Comparison of ENCODE assay signal across 37 cellular contexts in genomic region chr6:3699231-3699630, GRCh38. TPM values are rescaled to one million over a fixed set of nuclear protein-coding genes. Genes with fewer than 3 reads are reported as not detected.
DNase-seq lines count a peak whose midpoint lies in the region; ATAC-seq, FAIRE-seq and TF ChIP-seq lines count a peak whose summit lies in the region.
"Had no signal": no experiment of that assay in that cellular context is flagged by ENCODE, and none has a peak within 500 bp of the region (broad histone marks: within the 10 kb centered on the region; RNA-seq: fewer than 3 reads in every experiment).

No MANE protein-coding gene starts in this region.

- intact Hi-C loops in IMR-90 (cut with micrococcal nuclease) (no loop called here), K562 (cut with micrococcal nuclease) (no loop called here), heart left ventricle (cut with DNase I) (no loop called here)

- in situ Hi-C loops in IMR-90 (cut with MboI; ENCODE audit: low sequenced_read_pairs) (no loop called here), K562 (cut with MboI) (no loop called here)

- H2AFZ ChIP-seq in IMR-90 (replicated peaks; ENCODE audit: low read length, poor library complexity), result no peak overlapping the region
- H2AFZ ChIP-seq in K562 (ENCODE audit: low read depth, low read length), result no peak overlapping the region

- H3K27me3 Mint-ChIP-seq in chondrocyte (ENCODE audit: low read depth), result no peaks in the 10 kb centered on the region

- 0 out of 2 replicates have a peak overlapping the region, but pooled peaks have one; percentile 35 for H2AK5ac ChIP-seq in IMR-90 (ENCODE audit: low read depth, low read length)

- dilution Hi-C loops in IMR-90 (cut with HindIII; ENCODE audit: low sequenced_read_pairs, unreplicated experiment), result no loop called here

- BruUV-seq in IMR-90 (replicated peaks; lab: Mats Ljungman, UMichigan) (no TSS peak), K562 (replicated peaks; lab: Mats Ljungman, UMichigan) (no TSS peak)

- H3K14ac ChIP-seq in IMR-90 (replicated peaks; ENCODE audit: low read depth, low read length), result no peak overlapping the region

- no peak overlapping the region for H2BK5ac ChIP-seq in IMR-90 (ENCODE audit: low read depth, low read length, poor library complexity, severe bottlenecking)

- CTCF ChIA-PET in IMR-90 (lab: Yijun Ruan, JAX), result no interaction called here
- CTCF ChIA-PET in K562 (lab: Yijun Ruan, JAX; ENCODE audit: low intra/inter-chr PET ratio), result no interaction called here

- FAIRE-seq in K562 (lab: Jason Lieb, UNC), result no peak
- FAIRE-seq: A204.1, A549, D721Med had no signal

- no peak for TF ChIP-seq CTCF in IMR-90 (conservative IDR thresholded peaks at IDR 0.05; ENCODE audit: low read depth, low read length)
- TF ChIP-seq CTCF in K562 (IDR thresholded peaks at IDR 0.05 in 2 of 3, conservative IDR thresholded peaks at IDR 0.05 in 1 of 3; ENCODE audit: insufficient read depth in 2 of 3, low read depth in 1 of 3, low read length in 3 of 3), result no peak
- no peak for TF ChIP-seq CTCF in chondrocyte (IDR thresholded peaks at IDR 0.05)
- TF ChIP-seq CTCF in heart left ventricle (IDR thresholded peaks at IDR 0.05), result no peak

- H3K27me3 ChIP-seq in IMR-90 (ENCODE audit: control insufficient read depth, insufficient read depth, low read length), result peaks cover 8% of the 10 kb centered on the region
- H3K27me3 ChIP-seq in K562 (ENCODE audit: control insufficient read depth in 2 of 2, insufficient read depth in 2 of 2, low read length in 2 of 2), result peaks cover 10 to 44% of the 10 kb centered on the region in 2 experiments
- H3K27me3 ChIP-seq in heart left ventricle, result no peaks in the 10 kb centered on the region
- H3K27me3 ChIP-seq: BE2C; BLaER1; BLaER1 treated with 17β-estradiol and CSF1 and Interleukin-3, amounts not matched to agents 10 nM and 100 nM had no signal

- H3K4me2 ChIP-seq in IMR-90 (ENCODE audit: low read depth, low read length) (no peak overlapping the region), K562 (ENCODE audit: insufficient read depth, low read length) (no peak overlapping the region)
- H3K4me2 ChIP-seq: A549; BLaER1; BLaER1 treated with 17β-estradiol and CSF1 and Interleukin-3, amounts not matched to agents 10 nM and 100 nM had no signal

- TF ChIP-seq POLR2A in IMR-90 (IDR thresholded peaks at IDR 0.05; ENCODE audit: low read depth, low read length) (no peak), K562 (conservative IDR thresholded peaks at IDR 0.05) (no peak), heart left ventricle (IDR thresholded peaks at IDR 0.05) (no peak)

- H3K56ac ChIP-seq in IMR-90 (ENCODE audit: extremely low read depth, insufficient read depth, low read length), result no peak overlapping the region

- H2AK9ac ChIP-seq in IMR-90 (replicated peaks; ENCODE audit: low read depth, low read length, poor library complexity), result no peak overlapping the region

- ATAC-seq in IMR-90 (ENCODE audit: low read depth) (no peak), K562 (no peak), heart left ventricle (no peak), HG03097 (IDR thresholded peaks at IDR 0.05; ENCODE audit: low FRiP score, unreplicated experiment) (no peak)
- ATAC-seq: A549; CD8-positive, alpha-beta T cell had no signal

- no peaks in the 10 kb centered on the region for H3K79me2 ChIP-seq in K562 (ENCODE audit: control insufficient read depth, insufficient read depth, low read length)

- TF ChIP-seq RAD21 in IMR-90 (IDR thresholded peaks at IDR 0.05; ENCODE audit: low read length) (no peak), K562 (CRISPR knock-in tag; conservative IDR thresholded peaks at IDR 0.05 in 1 of 2, IDR thresholded peaks at IDR 0.05 in 1 of 2) (no peak)

- H3K4me3 ChIP-seq in IMR-90 (ENCODE audit: insufficient read depth, low read depth, low read length), result no peak overlapping the region
- no peak overlapping the region for H3K4me3 ChIP-seq in K562
- no peak overlapping the region for H3K4me3 ChIP-seq in heart left ventricle
- H3K4me3 ChIP-seq: A549; BLaER1; BLaER1 treated with 17β-estradiol and CSF1 and Interleukin-3, amounts not matched to agents 10 nM and 100 nM had no signal

- 0 out of 3 replicates have a peak overlapping the region, but pooled peaks have one; percentile 38 for H2BK15ac ChIP-seq in IMR-90 (ENCODE audit: low read depth, low read length)

- H3K9ac ChIP-seq in IMR-90 (ENCODE audit: low read depth, low read length) (no peak overlapping the region), K562 (ENCODE audit: insufficient read depth in 1 of 2, low read depth in 2 of 2, low read length in 2 of 2) (no peak overlapping the region)
- H3K9ac ChIP-seq: BLaER1; BLaER1 treated with 17β-estradiol and CSF1 and Interleukin-3, amounts not matched to agents 10 nM and 100 nM had no signal

- no peak overlapping the region for H2BK120ac ChIP-seq in IMR-90 (ENCODE audit: low read depth, low read length)

- peak overlapping the region; percentile 4 for H3K27ac Mint-ChIP-seq in chondrocyte (ENCODE audit: unreplicated experiment)
- H3K27ac Mint-ChIP-seq: B cell; CD14-positive monocyte; CD4-positive, alpha-beta memory T cell; CD4-positive, alpha-beta T cell; CD4-positive, CD25-positive, alpha-beta regulatory T cell; CD8-positive, alpha-beta memory T cell; CD8-positive, alpha-beta T cell had no signal

- no peak overlapping the region for H3K4ac ChIP-seq in IMR-90 (ENCODE audit: low read depth, low read length)

- no peak for TF ChIP-seq EP300 in K562 (IDR thresholded peaks at IDR 0.05; ENCODE audit: low read length)

- H4K20me1 ChIP-seq in IMR-90 (ENCODE audit: insufficient read depth, low read length) (peaks cover 8% of the 10 kb centered on the region; the same call in 1 of the 2 replicates), K562 (replicated peaks; ENCODE audit: control insufficient read depth, insufficient read depth, low read length) (no peaks in the 10 kb centered on the region)
- H4K20me1 ChIP-seq: BLaER1; BLaER1 treated with 17β-estradiol and CSF1 and Interleukin-3, amounts not matched to agents 10 nM and 100 nM had no signal

- 92% methylated on average over 3 of the region's 3 CpGs; no CpG with 5 or more reads in 1 of the 2 experiments for WGBS in IMR-90 (ENCODE audit: extremely low coverage in 2 of 2, insufficient read length in 1 of 2), 2 experiments
- 0% methylated on average over 3 of the region's 3 CpGs for WGBS in K562 (ENCODE audit: insufficient coverage, low coverage, missing lambda C conversion rate)
- WGBS in heart left ventricle, 4 donors, result 85 to 97% (median 97%) methylated on average over 3 of the region's 3 CpGs

- peaks cover 29% of the 10 kb centered on the region for H3K4me1 Mint-ChIP-seq in chondrocyte (ENCODE audit: low read depth)
- H3K4me1 Mint-ChIP-seq: B cell; CD14-positive monocyte; CD4-positive, alpha-beta memory T cell; CD4-positive, CD25-positive, alpha-beta regulatory T cell; CD8-positive, alpha-beta memory T cell had no signal

- no peak overlapping the region for H4K91ac ChIP-seq in IMR-90 (ENCODE audit: insufficient read depth, low read depth, low read length)

- H4K5ac ChIP-seq in IMR-90 (ENCODE audit: low read depth, low read length), result no peak overlapping the region

- H3K18ac ChIP-seq in IMR-90 (ENCODE audit: low read depth, low read length), result no peak overlapping the region

- no peaks in the 10 kb centered on the region for H3K79me1 ChIP-seq in IMR-90 (ENCODE audit: low read depth in 1 of 2, low read length in 2 of 2)

- no peak overlapping the region for H3K4me3 Mint-ChIP-seq in chondrocyte (ENCODE audit: unreplicated experiment)
- H3K4me3 Mint-ChIP-seq: B cell; CD14-positive monocyte; CD4-positive, alpha-beta T cell; CD4-positive, CD25-positive, alpha-beta regulatory T cell; CD8-positive, alpha-beta memory T cell; CD8-positive, alpha-beta T cell had no signal

- DNase-seq in EH (ENCODE audit: low read depth) (peak; percentile 15), IMR-90 (no peak), K562 (ENCODE audit: extremely low read depth in 1 of 4, low spot score in 3 of 4) (no peak), chondrocyte (ENCODE audit: low spot score) (no peak), heart left ventricle (no peak), NCI-H446 (lab: John Stamatoyannopoulos, UW) (no peak), OCI-M1 (lab: John Stamatoyannopoulos, UW) (no peak)
- DNase-seq: 8988T; ACHN; AML-193; BE2C; C1 segment of cervical spinal cord; Caco-2; Calu3; CD4-positive, alpha-beta memory T cell; CD4-positive, alpha-beta T cell; CD4-positive, CD25-positive, alpha-beta regulatory T cell; CD8-positive, alpha-beta memory T cell; CD8-positive, alpha-beta T cell; COR-L47; DMS 273 treated with DMSO at 0.1 percent for 48 hours; DMS153; DMS53; DMS79; DMS79 treated with DMSO at 0.1 percent for 48 hours; DND-41; EL had no signal

- 0 out of 2 replicates have a peak, but pooled peaks cover 3% of the 10 kb centered on the region for H3K9me1 ChIP-seq in IMR-90 (ENCODE audit: insufficient read depth, low read length)
- no peaks in the 10 kb centered on the region for H3K9me1 ChIP-seq in K562 (ENCODE audit: control insufficient read depth, insufficient read depth, low read length)

- H3K36me3 ChIP-seq in IMR-90 (ENCODE audit: control insufficient read depth, insufficient read depth, low read length) (no peaks in the 10 kb centered on the region), K562 (ENCODE audit: control insufficient read depth, insufficient read depth, low read length) (no peaks in the 10 kb centered on the region), heart left ventricle (no peaks in the 10 kb centered on the region)
- H3K36me3 ChIP-seq: BE2C; BLaER1; BLaER1 treated with 17β-estradiol and CSF1 and Interleukin-3, amounts not matched to agents 10 nM and 100 nM had no signal

- H3K27ac ChIP-seq in IMR-90 (ENCODE audit: insufficient read depth, low read length), result no peak overlapping the region
- no peak overlapping the region for H3K27ac ChIP-seq in K562 (ENCODE audit: extremely low read depth, low read depth, low read length)
- H3K27ac ChIP-seq in heart left ventricle, result no peak overlapping the region
- H3K27ac ChIP-seq: 22Rv1; A549; BLaER1; BLaER1 treated with 17β-estradiol and CSF1 and Interleukin-3, amounts not matched to agents 10 nM and 100 nM; C4-2B had no signal

- H3K9me3 ChIP-seq in IMR-90 (ENCODE audit: control insufficient read depth, insufficient read depth, low read length) (0 out of 2 replicates have a peak, but pooled peaks cover 2% of the 10 kb centered on the region), K562 (replicated peaks; ENCODE audit: control insufficient read depth, insufficient read depth, low read depth, low read length) (no peaks in the 10 kb centered on the region), heart left ventricle (peaks cover 0 to 10% (median 0%) of the 10 kb centered on the region in 12 donors)
- H3K9me3 ChIP-seq: A549, BE2C had no signal

- no peak overlapping the region for H4K8ac ChIP-seq in IMR-90 (ENCODE audit: low read depth in 2 of 2, low read length in 2 of 2)

- H3K36me3 Mint-ChIP-seq in chondrocyte (ENCODE audit: low read depth), result peaks cover 5% of the 10 kb centered on the region
- H3K36me3 Mint-ChIP-seq: CD14-positive monocyte; CD4-positive, alpha-beta memory T cell; CD4-positive, CD25-positive, alpha-beta regulatory T cell; CD8-positive, alpha-beta memory T cell had no signal

- no peak overlapping the region for H3K23ac ChIP-seq in IMR-90 (ENCODE audit: low read depth, low read length)

- H3K4me1 ChIP-seq in IMR-90 (ENCODE audit: control insufficient read depth, insufficient read depth, low read length) (peaks cover 10% of the 10 kb centered on the region), K562 (replicated peaks in 1 of 2; ENCODE audit: control insufficient read depth in 2 of 2, insufficient read depth in 2 of 2, low read length in 2 of 2) (no peaks in the 10 kb centered on the region), heart left ventricle (no peaks in the 10 kb centered on the region)
- H3K4me1 ChIP-seq: BE2C, BLaER1 had no signal

- peaks cover 9% of the 10 kb centered on the region for H3K9me3 Mint-ChIP-seq in chondrocyte (ENCODE audit: low read depth)

- H2BK20ac ChIP-seq in IMR-90 (ENCODE audit: low read depth, low read length), result no peak overlapping the region

- POLR2A ChIA-PET in IMR-90 (lab: Charles Lee; ENCODE audit: unreplicated experiment) (no interaction called here), K562 (lab: Yijun Ruan, JAX) (interaction anchor here (1.0 kb wide), 1 partner anchor 8 kb away, joined by 3 read pairs; no protein-coding TSS in a partner anchor)

RNA-seq across cellular contexts. Expression of gene PXDC1, which starts 52.3 kb away (rescaled TPM):
- total RNA-seq in IMR-90 (2012; rRNA removed) (66.4 and 72.2 TPM in 2 replicates), K562 (2014; rRNA removed) (0.08 TPM in 1 of 2 replicates, not detected in the other), K562 (2014; rRNA removed; fragmentation: Illumina TruSeq; extraction: Trizol) (not detected in 2 replicates), K562 (2015; rRNA removed; fragmentation: Illumina TruSeq; extraction: Trizol) (0.11 TPM in 1 of 2 replicates, not detected in the other), K562 (2021) (0.20 and 0.33 TPM in 2 replicates), chondrocyte (191 to 231 TPM (median 222 TPM) in 3 replicates), heart left ventricle (10 to 100 TPM; 13.7 to 73.9 (median 29.1) TPM)
- polyA plus RNA-seq in IMR-90 (2012; rRNA removed) (56.7 and 63.3 TPM in 2 replicates), K562 (2011; rRNA removed) (0.08 and 0.22 TPM in 2 replicates), K562 (2014; fragmentation: Illumina TruSeq; extraction: Trizol) (0.08 and 0.10 TPM in 2 replicates), K562 (2014; fragmentation: Nextera tagmentation; extraction: Ambion mirVana) (not detected), K562 (2014; rRNA removed) (0.09 and 0.12 TPM in 2 replicates), heart left ventricle (10 to 100 TPM; 20.0 to 89.9 TPM)
- polyA plus RNA-seq in IMR-90 (2012; cell fraction: cytosol; rRNA removed), result 42.0 and 49.1 TPM in 2 replicates
- 40.5 and 49.4 TPM in 2 replicates for polyA plus RNA-seq in IMR-90 (2012; cell fraction: nucleus; rRNA removed; ENCODE audit: low replicate concordance)
- not detected in 2 replicates for total RNA-seq in K562 (2011; cell fraction: chromatin; rRNA removed; ENCODE audit: low replicate concordance)
- total RNA-seq in K562 (2011; cell fraction: nucleolus; rRNA removed), result 0.17 TPM in 1 of 2 replicates, not detected in the other
- total RNA-seq in K562 (2011; cell fraction: nucleoplasm; rRNA removed), result not detected in 2 replicates
- polyA plus RNA-seq in K562 (2011; cell fraction: cytosol; rRNA removed), result 0.24 TPM in 1 of 2 replicates, not detected in the other
- 0.31 TPM in 1 of 2 replicates, not detected in the other for polyA plus RNA-seq in K562 (2011; cell fraction: nucleus; rRNA removed)
- 0.12 and 0.47 TPM in 2 replicates for polyA plus RNA-seq in K562 (2012)
- polyA minus RNA-seq in K562 (2011; rRNA and poly(A)+ RNA removed), result not detected in 2 replicates
- polyA minus RNA-seq in K562 (2011; cell fraction: cytosol; rRNA and poly(A)+ RNA removed), result not detected in 2 replicates
- 0.27 TPM in 1 of 2 replicates, not detected in the other for polyA minus RNA-seq in K562 (2011; cell fraction: nucleus; rRNA and poly(A)+ RNA removed)
- polyA plus RNA-seq: CD4-positive, alpha-beta memory T cell; CD4-positive, CD25-positive, alpha-beta regulatory T cell; CD8-positive, alpha-beta memory T cell had no signal

Comparison
In these comparisons a context has a peak if more than half of its experiments do, and no peak if none do; other contexts are left out.
1. RNA of gene PXDC1, which starts 52.3 kb away (total RNA-seq): 191 to 231 TPM in chondrocyte, 66.4 to 72.2 TPM in IMR-90 and 13.7 to 73.9 TPM in heart left ventricle; 0.08 to 0.33 TPM in K562; every median in the first group is over 10 times any median in the second.